Comparison of ENCODE assay signal across 10 cellular contexts in the genomic region with DNA sequence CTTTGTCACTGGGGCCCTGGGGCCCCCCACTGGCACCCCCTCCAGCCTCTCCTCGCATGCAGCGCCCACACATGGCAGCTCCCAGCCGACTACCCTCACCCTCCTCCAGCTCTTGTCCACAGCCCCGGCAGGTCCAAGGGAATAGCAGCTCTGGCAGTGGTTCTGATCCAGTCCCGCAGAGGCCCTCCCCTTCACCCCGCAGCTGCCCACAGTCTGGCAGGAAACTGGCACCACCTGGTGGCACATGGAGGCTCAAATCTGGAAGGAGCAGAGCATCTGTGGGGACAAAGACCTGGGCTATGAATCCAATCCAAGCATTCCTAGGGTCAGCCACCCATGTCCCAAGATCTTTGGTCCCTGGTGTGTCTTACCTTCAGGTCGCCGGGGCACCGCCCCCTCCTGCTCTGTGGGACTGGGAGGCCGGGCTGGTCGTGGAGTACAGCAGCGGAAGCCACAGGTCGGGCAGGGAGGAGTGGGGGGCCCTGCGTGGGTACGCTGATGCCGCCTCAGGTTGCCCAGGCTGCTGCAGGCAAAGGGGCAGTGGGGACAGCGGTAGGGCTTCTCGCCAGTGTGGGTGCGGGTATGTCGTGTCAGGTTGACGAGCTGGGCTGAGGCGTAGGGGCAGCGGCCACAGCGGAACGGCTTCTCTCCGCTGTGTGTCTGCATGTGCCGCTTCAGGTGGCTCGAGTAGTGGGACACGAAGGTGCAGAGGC. TPM values are rescaled to one million over a fixed set of nuclear protein-coding genes. Genes with fewer than 3 reads are reported as not detected.
A peak's percentile ranks its signal among the peaks of the same experiment; 100 is the strongest.
DNase-seq lines count a peak whose midpoint lies in the region; ATAC-seq, FAIRE-seq and TF ChIP-seq lines count a peak whose summit lies in the region.
"Had no signal": no experiment of that assay in that cellular context is flagged by ENCODE, and none has a peak within 500 bp of the region (broad histone marks: within the 10 kb centered on the region; RNA-seq: fewer than 3 reads in every experiment).

No MANE protein-coding gene starts in this region.

- H3K9me2 ChIP-seq in hepatocyte (replicated peaks; ENCODE audit: insufficient read depth) = no peaks in the 10 kb centered on the region

- in situ Hi-C loops in ACHN (cut with HindIII; ENCODE audit: low pct_ligation_motif_present, low pct_unique_long_range_greater_than_20kb, low sequenced_read_pairs) = no loop called here

- no peaks in the 10 kb centered on the region for H4K20me1 ChIP-seq in hepatocyte (ENCODE audit: insufficient read depth, poor library complexity, severe bottlenecking)

- ATAC-seq in SK-N-SH treated with all-trans-retinoic acid at 6 μM for 48 hours (peak; percentile 9), HG02852 (IDR thresholded peaks at IDR 0.05; ENCODE audit: unreplicated experiment) (no peak)
- ATAC-seq: body of pancreas had no signal

- H3K27me3 ChIP-seq in hepatocyte (no peaks in the 10 kb centered on the region), small intestine (ENCODE audit: control insufficient read depth in 2 of 2, insufficient read depth in 2 of 2, low read length in 2 of 2) (no peaks in the 10 kb centered on the region)
- H3K27me3 ChIP-seq: body of pancreas had no signal

- peaks cover 48% of the 10 kb centered on the region for H3K79me2 ChIP-seq in hepatocyte

- H3K4me1 ChIP-seq in hepatocyte (ENCODE audit: insufficient read depth) (peaks cover 20% of the 10 kb centered on the region), small intestine (ENCODE audit: control insufficient read depth in 2 of 2, insufficient read depth in 1 of 2, low read depth in 1 of 2, low read length in 1 of 2) (peaks cover 2% of the 10 kb centered on the region in 2 donors)

- peak; percentile 45 for DNase-seq in ACHN
- DNase-seq in hepatocyte (ENCODE audit: low spot score) = no peak
- no peak for DNase-seq in small intestine
- DNase-seq in NCI-H2029 treated with DMSO at 0.1 percent for 48 hours (lab: John Stamatoyannopoulos, UW) = no peak
- DNase-seq in NK-92 treated with Interleukin-12 subunit alpha and Interleukin-12 subunit beta, amount 100 ng/mL, for 24 hours (lab: John Stamatoyannopoulos, UW) = no peak
- DNase-seq: midbrain had no signal

- H3K27ac ChIP-seq in hepatocyte (peak overlapping the region; percentile 100), small intestine (ENCODE audit: low read depth in 1 of 2, low read length in 1 of 2) (no peak overlapping the region)

- no peak for FAIRE-seq in small intestine (lab: Jason Lieb, UNC)

- peak; percentile 21 for TF ChIP-seq CTCF in GM12873 (IDR thresholded peaks at IDR 0.05; ENCODE audit: insufficient read depth, low read depth, low read length, missing control alignments)
- peak; percentile 23 for TF ChIP-seq CTCF in hepatocyte (IDR thresholded peaks at IDR 0.05; ENCODE audit: poor library complexity)

- no peak overlapping the region for H2AFZ ChIP-seq in hepatocyte

- WGBS in hepatocyte (ENCODE audit: low lambda C conversion rate, missing lambda C conversion rate) = 95% methylated on average over 29 of the region's 29 CpGs
- WGBS in small intestine, 3 donors = 82 to 84% (median 83%) methylated on average over 25 to 29 of the region's 29 CpGs

- H3K4me3 ChIP-seq in hepatocyte (no peak overlapping the region), small intestine (ENCODE audit: low read depth in 1 of 2, low read length in 2 of 2) (no peak overlapping the region)
- H3K4me3 ChIP-seq: body of pancreas had no signal

- no peaks in the 10 kb centered on the region for H3K9me3 ChIP-seq in hepatocyte (ENCODE audit: low read depth)
- H3K9me3 ChIP-seq in small intestine (ENCODE audit: control insufficient read depth, low read depth) = no peaks in the 10 kb centered on the region
- H3K9me3 ChIP-seq: body of pancreas had no signal

- H3K36me3 ChIP-seq in hepatocyte (replicated peaks; ENCODE audit: insufficient read depth, low read depth) = peaks cover 5% of the 10 kb centered on the region
- H3K36me3 ChIP-seq in small intestine (ENCODE audit: control insufficient read depth in 2 of 2, insufficient read depth in 2 of 2, low read length in 2 of 2) = peaks cover 12 to 40% of the 10 kb centered on the region in 2 donors

- peak overlapping the region; percentile 97 for H3K4me2 ChIP-seq in hepatocyte

TF ChIP-seq in SK-N-SH treated with all-trans-retinoic acid at 6 μM for 48 hours, 23 proteins besides CTCF, POLR2A, EP300 and RAD21:
- TF ChIP-seq TCF4 (CRISPR knock-in tag; IDR thresholded peaks at IDR 0.05; ENCODE audit: borderline replicate concordance) (no peak), BACH2 (CRISPR knock-in tag; IDR thresholded peaks at IDR 0.05; ENCODE audit: borderline replicate concordance) (no peak), TOX (CRISPR knock-in tag; IDR thresholded peaks at IDR 0.05; ENCODE audit: borderline replicate concordance) (no peak), ZNF8 (CRISPR knock-in tag; IDR thresholded peaks at IDR 0.05) (no peak), SNAI2 (CRISPR knock-in tag; IDR thresholded peaks at IDR 0.05) (no peak), ISL1 (CRISPR knock-in tag; IDR thresholded peaks at IDR 0.05) (no peak)
- TF ChIP-seq, protein P1, sequence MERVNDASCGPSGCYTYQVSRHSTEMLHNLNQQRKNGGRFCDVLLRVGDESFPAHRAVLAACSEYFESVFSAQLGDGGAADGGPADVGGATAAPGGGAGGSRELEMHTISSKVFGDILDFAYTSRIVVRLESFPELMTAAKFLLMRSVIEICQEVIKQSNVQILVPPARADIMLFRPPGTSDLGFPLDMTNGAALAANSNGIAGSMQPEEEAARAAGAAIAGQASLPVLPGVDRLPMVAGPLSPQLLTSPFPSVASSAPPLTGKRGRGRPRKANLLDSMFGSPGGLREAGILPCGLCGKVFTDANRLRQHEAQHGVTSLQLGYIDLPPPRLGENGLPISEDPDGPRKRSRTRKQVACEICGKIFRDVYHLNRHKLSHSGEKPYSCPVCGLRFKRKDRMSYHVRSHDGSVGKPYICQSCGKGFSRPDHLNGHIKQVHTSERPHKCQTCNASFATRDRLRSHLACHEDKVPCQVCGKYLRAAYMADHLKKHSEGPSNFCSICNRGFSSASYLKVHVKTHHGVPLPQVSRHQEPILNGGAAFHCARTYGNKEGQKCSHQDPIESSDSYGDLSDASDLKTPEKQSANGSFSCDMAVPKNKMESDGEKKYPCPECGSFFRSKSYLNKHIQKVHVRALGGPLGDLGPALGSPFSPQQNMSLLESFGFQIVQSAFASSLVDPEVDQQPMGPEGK (CRISPR knock-in tag; IDR thresholded peaks at IDR 0.05; ENCODE audit: borderline replicate concordance) = no peak
TF ChIP-seq in SK-N-SH treated with all-trans-retinoic acid at 6 μM for 48 hours: peak in this region for 0.

RNA-seq across cellular contexts. Expression of a gene that starts 2.3 kb away (rescaled TPM):
- total RNA-seq in hepatocyte = 16.0 and 20.6 TPM in 2 replicates
- polyA plus RNA-seq in hepatocyte = 26.1 and 36.4 TPM in 2 replicates
- 10 to 100 TPM; 18.4 to 48.1 (median 37.0) TPM for polyA plus RNA-seq in small intestine

RNA-seq across cellular contexts. Expression of a gene that starts 7.8 kb away (rescaled TPM):
- total RNA-seq in hepatocyte = 81.8 and 88.7 TPM in 2 replicates
- polyA plus RNA-seq in hepatocyte (105 and 109 TPM in 2 replicates), small intestine (10 to 100 TPM; 64.6 to 76.6 (median 74.8) TPM)

RNA-seq across cellular contexts. Expression of a gene that starts 8.1 kb away (rescaled TPM):
- total RNA-seq in hepatocyte = 28.0 and 28.7 TPM in 2 replicates
- polyA plus RNA-seq in hepatocyte (67.5 and 68.7 TPM in 2 replicates), small intestine (10 to 100 TPM; 31.0 to 45.4 (median 41.1) TPM)

RNA-seq across cellular contexts. Expression of a gene that starts 21.7 kb away (rescaled TPM):
- 51.3 and 53.3 TPM in 2 replicates for total RNA-seq in hepatocyte
- 46.8 and 58.0 TPM in 2 replicates for polyA plus RNA-seq in hepatocyte
- polyA plus RNA-seq in small intestine = 10 to 100 TPM; 27.4 to 39.8 (median 31.6) TPM

RNA-seq across cellular contexts. Expression of a gene that starts 31.1 kb away (rescaled TPM):
- total RNA-seq in hepatocyte = 60.6 and 64.9 TPM in 2 replicates
- polyA plus RNA-seq in hepatocyte (65.7 and 71.0 TPM in 2 replicates), small intestine (10 to 100 TPM; 44.1 to 93.1 (median 45.4) TPM)
